ENCODE assay signal across 1 cellular context in genomic region chr9:134870746-134871667, GRCh38.
TF ChIP-seq lines count a peak whose summit lies in the region.

No MANE protein-coding gene starts in this region.

TF ChIP-seq in IMR-90, 13 proteins besides CTCF, POLR2A, EP300 and RAD21 (continued from another document):
- TF ChIP-seq USF2 (IDR thresholded peaks at IDR 0.05; ENCODE audit: low read depth, low read length), result no peak
